ENCODE assay signal across 14 cellular contexts in genomic region chrX:37763400-37763799, GRCh38. TPM values are rescaled to one million over a fixed set of nuclear protein-coding genes. Genes with fewer than 3 reads are reported as not detected.
DNase-seq lines count a peak whose midpoint lies in the region; ATAC-seq, FAIRE-seq and TF ChIP-seq lines count a peak whose summit lies in the region.
"Had no signal": no experiment of that assay in that cellular context is flagged by ENCODE, and none has a peak within 500 bp of the region (broad histone marks: within the 10 kb centered on the region; RNA-seq: fewer than 3 reads in every experiment).

No MANE protein-coding gene starts in this region.

- no peak for FAIRE-seq in pancreas (lab: Jason Lieb, UNC)
- FAIRE-seq: K562 had no signal

- H3K4me3 ChIP-seq in DND-41 (ENCODE audit: low read depth in 1 of 2, low read length in 2 of 2), result no peak overlapping the region
- H3K4me3 ChIP-seq in pancreas, result no peak overlapping the region
- H3K4me3 ChIP-seq: HAP-1, K562, SJSA1 had no signal

- H3K4me2 ChIP-seq in DND-41 (ENCODE audit: insufficient read depth, low read length), result no peak overlapping the region

- H3K4me3 Mint-ChIP-seq in T-helper 17 cell (no peak overlapping the region), HFFc6 (no peak overlapping the region)
- peak overlapping the region in 1 of 2 donors; percentile 22 for H3K4me3 Mint-ChIP-seq in stimulated activated naive B cell treated with anti-CD40 and anti-IgM and Interleukin-4, amounts not matched to agents 10 μg/mL and 1 μg/mL and 100 μg/mL, for 72 hours

- ATAC-seq in DND-41 (ENCODE audit: insufficient read depth, low read depth) (no peak), GM18909 (IDR thresholded peaks at IDR 0.05; ENCODE audit: poor library complexity, unreplicated experiment) (peak; percentile 42), T-helper 17 cell (peak; percentile 37), pancreas (no peak)
- ATAC-seq in stimulated activated naive B cell treated with anti-CD40 and anti-IgM and Interleukin-4, amounts not matched to agents 10 μg/mL and 1 μg/mL and 100 μg/mL, for 72 hours (replicated peaks), result peak in 1 of 2 donors; percentile 38
- ATAC-seq: K562 had no signal

- H2AFZ ChIP-seq in DND-41 (ENCODE audit: low read depth, low read length), result peak overlapping the region; percentile 6; the same call in 1 of the 2 replicates

- no peaks in the 10 kb centered on the region for H3K79me2 ChIP-seq in DND-41 (ENCODE audit: insufficient read depth, low read length)

- H3K36me3 ChIP-seq in DND-41 (ENCODE audit: insufficient read depth, low read length) (no peaks in the 10 kb centered on the region), pancreas (no peaks in the 10 kb centered on the region)
- H3K36me3 ChIP-seq: HAP-1, SJSA1 had no signal

- no peaks in the 10 kb centered on the region for H3K9me3 ChIP-seq in DND-41 (ENCODE audit: insufficient read depth, low read length, severe bottlenecking)
- H3K9me3 ChIP-seq in T-helper 17 cell (ENCODE audit: control insufficient read depth, low read length, poor library complexity, severe bottlenecking), result no peaks in the 10 kb centered on the region
- no peaks in the 10 kb centered on the region for H3K9me3 ChIP-seq in pancreas
- H3K9me3 ChIP-seq: HAP-1, SJSA1 had no signal

- no peaks in the 10 kb centered on the region for H3K27me3 ChIP-seq in DND-41 (ENCODE audit: insufficient read depth, low read length, poor library complexity)
- no peaks in the 10 kb centered on the region for H3K27me3 ChIP-seq in pancreas
- H3K27me3 ChIP-seq: SJSA1 had no signal

- H3K36me3 Mint-ChIP-seq in T-helper 17 cell (ENCODE audit: low read depth) (no peaks in the 10 kb centered on the region), HFFc6 (ENCODE audit: low read depth) (no peaks in the 10 kb centered on the region)
- no peaks in the 10 kb centered on the region for H3K36me3 Mint-ChIP-seq in stimulated activated naive B cell treated with anti-CD40 and anti-IgM and Interleukin-4, amounts not matched to agents 10 μg/mL and 1 μg/mL and 100 μg/mL, for 72 hours

- H4K20me1 ChIP-seq in DND-41 (ENCODE audit: insufficient read depth, low read length), result no peaks in the 10 kb centered on the region

- no peak for TF ChIP-seq CTCF in DND-41 (IDR thresholded peaks at IDR 0.05; ENCODE audit: borderline replicate concordance, extremely low read depth, low read length, poor library complexity, severe bottlenecking)
- TF ChIP-seq CTCF in pancreas (IDR thresholded peaks at IDR 0.05), result no peak
- no peak for TF ChIP-seq CTCF in HFFc6 (IDR thresholded peaks at IDR 0.05)

- no peak overlapping the region for H3K9ac ChIP-seq in DND-41 (ENCODE audit: low read depth, low read length)

- no peaks in the 10 kb centered on the region for H3K27me3 Mint-ChIP-seq in T-helper 17 cell
- H3K27me3 Mint-ChIP-seq in stimulated activated naive B cell treated with anti-CD40 and anti-IgM and Interleukin-4, amounts not matched to agents 10 μg/mL and 1 μg/mL and 100 μg/mL, for 72 hours, result peaks cover 0 to 10% of the 10 kb centered on the region in 2 donors
- H3K27me3 Mint-ChIP-seq in HFFc6 (ENCODE audit: insufficient read depth), result peaks cover 6% of the 10 kb centered on the region; the same call in 1 of the 2 replicates

- peaks cover 0 to 1% of the 10 kb centered on the region in 2 donors for H3K9me3 Mint-ChIP-seq in stimulated activated naive B cell treated with anti-CD40 and anti-IgM and Interleukin-4, amounts not matched to agents 10 μg/mL and 1 μg/mL and 100 μg/mL, for 72 hours
- H3K9me3 Mint-ChIP-seq in HFFc6, result no peaks in the 10 kb centered on the region

- no peak for DNase-seq in DND-41
- DNase-seq in T-helper 17 cell, result no peak
- DNase-seq in stimulated activated naive B cell treated with anti-CD40 and anti-IgM and Interleukin-4, amounts not matched to agents 10 μg/mL and 1 μg/mL and 100 μg/mL, for 72 hours, result no peak
- no peak for DNase-seq in pancreas
- no peak for DNase-seq in HFFc6
- DNase-seq in GF-D8 (lab: John Stamatoyannopoulos, UW), result no peak
- DNase-seq: DMS79, GDM1, NCI-H1436, NCI-H2029 treated with DMSO at 0.1 percent for 48 hours had no signal

- H3K27ac ChIP-seq in DND-41 (ENCODE audit: low read length) (peak overlapping the region; percentile 8), pancreas (no peak overlapping the region)
- H3K27ac ChIP-seq: SJSA1 had no signal

- intact Hi-C loops in pancreas (cut with DNase I), result loop anchor here in 1 of 3 donors (5.0 kb wide), 1 partner anchor 51 kb away; no protein-coding TSS in a partner anchor

- H3K4me1 ChIP-seq in DND-41 (ENCODE audit: insufficient read depth, low read length) (peaks cover 42% of the 10 kb centered on the region), pancreas (no peaks in the 10 kb centered on the region)
- H3K4me1 ChIP-seq: HAP-1, SJSA1 had no signal

- H3K4me1 Mint-ChIP-seq in T-helper 17 cell (peaks cover 3% of the 10 kb centered on the region), HFFc6 (ENCODE audit: low read depth) (no peaks in the 10 kb centered on the region)
- H3K4me1 Mint-ChIP-seq in stimulated activated naive B cell treated with anti-CD40 and anti-IgM and Interleukin-4, amounts not matched to agents 10 μg/mL and 1 μg/mL and 100 μg/mL, for 72 hours, result peaks cover 19 to 29% of the 10 kb centered on the region in 2 donors

- H3K27ac Mint-ChIP-seq in T-helper 17 cell, result peak overlapping the region; percentile 34
- peak overlapping the region; percentile 59 for H3K27ac Mint-ChIP-seq in stimulated activated naive B cell treated with anti-CD40 and anti-IgM and Interleukin-4, amounts not matched to agents 10 μg/mL and 1 μg/mL and 100 μg/mL, for 72 hours
- no peak overlapping the region for H3K27ac Mint-ChIP-seq in HFFc6

RNA-seq across cellular contexts. Expression of gene CYBB, which starts 16.5 kb away (rescaled TPM):
- total RNA-seq in T-helper 17 cell (10 to 100 TPM in 1 of 2 donors, 1 to 10 TPM in 1; 2.3 to 15.5 TPM), pancreas (10 to 100 TPM in 3 of 6 donors, 1 to 10 TPM in 3; 1.5 to 38.3 (median 7.6) TPM)
- 1 to 10 TPM in 1 of 2 donors, under 1 TPM in 1; 0.80 to 1.1 TPM for polyA plus RNA-seq in pancreas
- not detected for total RNA-seq in HFFc6 (2021; fragmentation: NEBNext Ultra II Directional; extraction: Animal tissue kit (Norgen Biotek cat#: 25700))

Comparison
In these comparisons a context has a peak if more than half of its experiments do, and no peak if none do; other contexts are left out.
1. ATAC-seq: peak in GM18909 (single experiment) and T-helper 17 cell (single experiment); none in DND-41 (single experiment) and pancreas (0 of 4).